9 cellular contexts compared by ENCODE assay signal in genomic region chr6:73728548-73729205, GRCh38. TPM values are rescaled to one million over a fixed set of nuclear protein-coding genes. Genes with fewer than 3 reads are reported as not detected.
A peak's percentile ranks its signal among the peaks of the same experiment; 100 is the strongest.
DNase-seq lines count a peak whose midpoint lies in the region; ATAC-seq and TF ChIP-seq lines count a peak whose summit lies in the region.
"Had no signal": no experiment of that assay in that cellular context is flagged by ENCODE, and none has a peak within 500 bp of the region (broad histone marks: within the 10 kb centered on the region; RNA-seq: fewer than 3 reads in every experiment).

No MANE protein-coding gene starts in this region.

- H3K4me1 Mint-ChIP-seq in activated CD8-positive, alpha-beta T cell treated with anti-CD3 and anti-CD28 coated beads for 36 hours (ENCODE audit: low read depth), result peaks cover 27% of the 10 kb centered on the region

- WGBS in esophagus squamous epithelium, 2 donors, result 66 to 86% methylated on average over 4 of the region's 4 CpGs
- WGBS in testis, 2 donors, result 72 to 74% methylated on average over 4 of the region's 4 CpGs

- TF ChIP-seq CTCF in GM06990 (IDR thresholded peaks at IDR 0.05; ENCODE audit: insufficient read depth, low read length, poor library complexity, severe bottlenecking) (no peak), esophagus squamous epithelium (IDR thresholded peaks at IDR 0.05) (no peak), testis (IDR thresholded peaks at IDR 0.05) (no peak)
- TF ChIP-seq CTCF in activated CD8-positive, alpha-beta T cell treated with anti-CD3 and anti-CD28 coated beads for 36 hours (IDR thresholded peaks at IDR 0.05), result no peak

- H3K36me3 ChIP-seq in GM06990 (ENCODE audit: control insufficient read depth, insufficient read depth, low read length) (no peaks in the 10 kb centered on the region), esophagus squamous epithelium (peaks cover 0 to 26% (median 0%) of the 10 kb centered on the region in 3 donors), testis (ENCODE audit: low read depth, missing control alignments) (no peaks in the 10 kb centered on the region)

- H3K4me3 ChIP-seq in GM06990 (replicated peaks; ENCODE audit: low read depth, low read length) (no peak overlapping the region), esophagus squamous epithelium (no peak overlapping the region), testis (no peak overlapping the region)

- POLR2A ChIA-PET in activated CD8-positive, alpha-beta T cell treated with anti-CD3 and anti-CD28 coated beads for 36 hours (lab: Charles Lee), result interaction anchor here (1.2 to 1.5 kb wide), 2 partner anchors 33 to 208 kb away, joined by 4 to 13 read pairs; partner anchors contain the start of genes CD109 and EEF1A1

- TF ChIP-seq POLR2A in esophagus squamous epithelium (IDR thresholded peaks at IDR 0.05) (no peak), testis (IDR thresholded peaks at IDR 0.05) (no peak)

- peak; percentile 67 for ATAC-seq in GM19395 (IDR thresholded peaks at IDR 0.05; ENCODE audit: unreplicated experiment)
- peak; percentile 38 for ATAC-seq in HG03108 (IDR thresholded peaks at IDR 0.05; ENCODE audit: unreplicated experiment)
- ATAC-seq in activated CD8-positive, alpha-beta T cell treated with anti-CD3 and anti-CD28 coated beads for 36 hours, result peak; percentile 72

- intact Hi-C loops in activated CD8-positive, alpha-beta T cell treated with anti-CD3 and anti-CD28 coated beads for 36 hours (cut with micrococcal nuclease), result no loop called here
- intact Hi-C loops in esophagus squamous epithelium (cut with DNase I) (no loop called here), testis (cut with DNase I; ENCODE audit: low total_unique reads) (no loop called here)

- H3K27me3 ChIP-seq in GM06990 (replicated peaks; ENCODE audit: control insufficient read depth, insufficient read depth, low read length) (no peaks in the 10 kb centered on the region), esophagus squamous epithelium (no peaks in the 10 kb centered on the region), testis (no peaks in the 10 kb centered on the region)

- DNase-seq in GM06990 (ENCODE audit: extremely low read depth, insufficient read length), result peak; percentile 45
- peak; percentile 79 for DNase-seq in activated CD8-positive, alpha-beta T cell treated with anti-CD3 and anti-CD28 coated beads for 36 hours
- no peak for DNase-seq in esophagus squamous epithelium (lab: John Stamatoyannopoulos, UW)
- no peak for DNase-seq in testis
- DNase-seq in NCI-H69 (lab: John Stamatoyannopoulos, UW), result no peak
- DNase-seq in kidney tubule cell (ENCODE audit: low spot score), result no peak
- DNase-seq: CD4-positive, alpha-beta T cell had no signal

- no peaks in the 10 kb centered on the region for H3K27me3 Mint-ChIP-seq in activated CD8-positive, alpha-beta T cell treated with anti-CD3 and anti-CD28 coated beads for 36 hours
- H3K27me3 Mint-ChIP-seq: CD4-positive, alpha-beta T cell had no signal

- peaks cover 6% of the 10 kb centered on the region for H3K36me3 Mint-ChIP-seq in activated CD8-positive, alpha-beta T cell treated with anti-CD3 and anti-CD28 coated beads for 36 hours (ENCODE audit: low read depth)

- H3K27ac ChIP-seq in esophagus squamous epithelium, result no peak overlapping the region
- H3K27ac ChIP-seq in testis, result no peak overlapping the region

- peak overlapping the region; percentile 70 for H3K27ac Mint-ChIP-seq in activated CD8-positive, alpha-beta T cell treated with anti-CD3 and anti-CD28 coated beads for 36 hours
- H3K27ac Mint-ChIP-seq: CD4-positive, alpha-beta T cell had no signal

- CTCF ChIA-PET in activated CD8-positive, alpha-beta T cell treated with anti-CD3 and anti-CD28 coated beads for 36 hours (lab: Charles Lee), result interaction anchor here (0.8 to 1.5 kb wide), 2 partner anchors 10 to 52 kb away, joined by 3 to 5 read pairs; no protein-coding TSS in a partner anchor

- H3K4me3 Mint-ChIP-seq in activated CD8-positive, alpha-beta T cell treated with anti-CD3 and anti-CD28 coated beads for 36 hours, result peak overlapping the region; percentile 17
- H3K4me3 Mint-ChIP-seq: CD4-positive, alpha-beta T cell had no signal

- H3K9me3 ChIP-seq in esophagus squamous epithelium (no peaks in the 10 kb centered on the region), testis (no peaks in the 10 kb centered on the region)

- peaks cover 2% of the 10 kb centered on the region for H3K9me3 Mint-ChIP-seq in activated CD8-positive, alpha-beta T cell treated with anti-CD3 and anti-CD28 coated beads for 36 hours
- H3K9me3 Mint-ChIP-seq: CD4-positive, alpha-beta T cell had no signal

- H3K4me1 ChIP-seq in esophagus squamous epithelium (peaks cover 0 to 18% (median 0%) of the 10 kb centered on the region in 3 donors), testis (no peaks in the 10 kb centered on the region)

RNA-seq across cellular contexts. Expression of gene CD109, which starts 32.7 kb away (rescaled TPM):
- 10 to 100 TPM in 1 of 2 experiments, 1 to 10 TPM in 1; 9.5 to 10.6 TPM for total RNA-seq in activated CD8-positive, alpha-beta T cell treated with anti-CD3 and anti-CD28 coated beads for 36 hours
- total RNA-seq in esophagus squamous epithelium (10 to 100 TPM; 27.0 to 57.9 (median 41.3) TPM), testis (1 to 10 TPM; 4.0 to 5.4 TPM)
- 7.0 TPM for polyA plus RNA-seq in testis (ENCODE audit: insufficient read depth, low read depth, low replicate concordance)

Comparison
In these comparisons a context has a peak if more than half of its experiments do, and no peak if none do; other contexts are left out.
1. DNase-seq: peak in GM06990 (single experiment) and activated CD8-positive, alpha-beta T cell treated with anti-CD3 and anti-CD28 coated beads for 36 hours (single experiment); none in esophagus squamous epithelium (single experiment), testis (single experiment), NCI-H69 (single experiment) and kidney tubule cell (single experiment).
2. Peak in every context shown above with its lines, with median percentiles within 50 percentile points of each other: ATAC-seq.